Comparison of ENCODE assay signal across 20 cellular contexts in the genomic region with DNA sequence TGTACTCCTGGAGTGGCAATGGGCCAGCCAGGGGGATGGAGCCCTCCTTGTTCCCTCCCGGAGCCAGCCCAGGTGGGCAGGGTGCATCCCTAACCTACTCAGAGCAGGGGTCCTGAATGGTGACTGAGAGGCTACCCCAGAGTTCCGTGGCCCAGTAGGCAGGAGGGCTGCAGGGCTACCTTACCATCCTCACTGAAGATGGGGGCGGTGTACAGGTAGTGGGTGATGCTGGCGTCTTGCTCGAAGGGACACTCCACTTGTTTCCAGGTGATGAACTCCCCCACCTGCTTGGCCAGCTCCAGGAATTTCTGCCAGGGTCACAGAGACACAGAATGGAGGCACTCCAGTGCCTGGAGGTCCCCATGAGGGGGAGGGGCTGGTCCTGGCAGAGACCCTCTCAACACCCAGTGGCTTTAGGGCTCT.
"Had no signal": no experiment of that assay in that cellular context is flagged by ENCODE, and none has a peak within 500 bp of the region (broad histone marks: within the 10 kb centered on the region; RNA-seq: fewer than 3 reads in every experiment).

No MANE protein-coding gene starts in this region.

- DNase-seq: activated CD4-positive, alpha-beta T cell treated with anti-CD3 and anti-CD28 coated beads, Interleukin-2, amount 50 U/mL, for 1 hour; activated CD8-positive, alpha-beta memory T cell treated with anti-CD3 and anti-CD28 coated beads, Interleukin-2, amount 50 U/mL, for 4 hours; activated effector memory CD4-positive, alpha-beta T cell treated with anti-CD3 and anti-CD28 coated beads, Interleukin-2, amount 50 U/mL, for 16 hours; activated T-cell treated with anti-CD3 and anti-CD28 coated beads, Interleukin-2, amount 50 U/mL, for 72 hours; body of pancreas; foreskin keratinocyte; naive B cell; pancreas; right lobe of liver; stimulated activated CD8-positive, alpha-beta memory T cell treated with anti-CD3 and anti-CD28 coated beads, Interleukin-4, amount 100 ng/mL, for 48 hours; stimulated activated naive CD4-positive, alpha-beta T cell treated with Interleukin-2 at 50 U/mL for 16 hours; T1000; thyroid gland had no signal

- H2AFZ ChIP-seq: hepatocyte, neural progenitor cell had no signal

- H3K4me2 ChIP-seq: hepatocyte, neural progenitor cell had no signal

- H3K79me2 ChIP-seq: hepatocyte had no signal

- H3K9ac ChIP-seq: neural progenitor cell had no signal

- H3K27me3 ChIP-seq: body of pancreas, dorsolateral prefrontal cortex, foreskin keratinocyte, hepatocyte, neural progenitor cell, pancreas, right lobe of liver, thyroid gland had no signal

- H3K36me3 ChIP-seq: pancreas, right lobe of liver, thyroid gland had no signal

- H3K27ac ChIP-seq: body of pancreas, dorsolateral prefrontal cortex, foreskin keratinocyte, hepatocyte, neural progenitor cell, pancreas, right lobe of liver, thyroid gland had no signal

- H3K36me3 Mint-ChIP-seq: activated naive CD8-positive, alpha-beta T cell treated with anti-CD3 and anti-CD28 coated beads, Interleukin-2, amount 10 ng/mL, durations not matched to agents 7 days and 5 days had no signal

- H3K4me3 Mint-ChIP-seq: activated naive CD8-positive, alpha-beta T cell treated with anti-CD3 and anti-CD28 coated beads, Interleukin-2, amount 10 ng/mL, durations not matched to agents 7 days and 5 days; activated T-cell treated with anti-CD3 and anti-CD28 coated beads, Interleukin-2, amount 50 U/mL, for 72 hours; memory B cell; naive B cell; neural progenitor cell had no signal

- H3K9me3 ChIP-seq: pancreas, thyroid gland had no signal

- ATAC-seq: activated T-cell treated with anti-CD3 and anti-CD28 coated beads, Interleukin-2, amount 50 U/mL, for 72 hours; body of pancreas; foreskin keratinocyte; left ventricle myocardium superior; mucosa of descending colon; pancreas; right lobe of liver had no signal

- H3K4me1 Mint-ChIP-seq: activated naive CD8-positive, alpha-beta T cell treated with anti-CD3 and anti-CD28 coated beads, Interleukin-2, amount 10 ng/mL, durations not matched to agents 7 days and 5 days had no signal

- H3K27ac Mint-ChIP-seq: activated naive CD8-positive, alpha-beta T cell treated with anti-CD3 and anti-CD28 coated beads, Interleukin-2, amount 10 ng/mL, durations not matched to agents 7 days and 5 days; activated T-cell treated with anti-CD3 and anti-CD28 coated beads, Interleukin-2, amount 50 U/mL, for 72 hours; memory B cell; naive B cell; neural progenitor cell had no signal

- H3K4me1 ChIP-seq: body of pancreas, foreskin keratinocyte, pancreas, right lobe of liver, thyroid gland had no signal

- H3K4me3 ChIP-seq: body of pancreas, dorsolateral prefrontal cortex, hepatocyte, mucosa of descending colon, neural progenitor cell, pancreas, right lobe of liver, thyroid gland had no signal

- H3K27me3 Mint-ChIP-seq: activated naive CD8-positive, alpha-beta T cell treated with anti-CD3 and anti-CD28 coated beads, Interleukin-2, amount 10 ng/mL, durations not matched to agents 7 days and 5 days had no signal
